In the genomic region with DNA sequence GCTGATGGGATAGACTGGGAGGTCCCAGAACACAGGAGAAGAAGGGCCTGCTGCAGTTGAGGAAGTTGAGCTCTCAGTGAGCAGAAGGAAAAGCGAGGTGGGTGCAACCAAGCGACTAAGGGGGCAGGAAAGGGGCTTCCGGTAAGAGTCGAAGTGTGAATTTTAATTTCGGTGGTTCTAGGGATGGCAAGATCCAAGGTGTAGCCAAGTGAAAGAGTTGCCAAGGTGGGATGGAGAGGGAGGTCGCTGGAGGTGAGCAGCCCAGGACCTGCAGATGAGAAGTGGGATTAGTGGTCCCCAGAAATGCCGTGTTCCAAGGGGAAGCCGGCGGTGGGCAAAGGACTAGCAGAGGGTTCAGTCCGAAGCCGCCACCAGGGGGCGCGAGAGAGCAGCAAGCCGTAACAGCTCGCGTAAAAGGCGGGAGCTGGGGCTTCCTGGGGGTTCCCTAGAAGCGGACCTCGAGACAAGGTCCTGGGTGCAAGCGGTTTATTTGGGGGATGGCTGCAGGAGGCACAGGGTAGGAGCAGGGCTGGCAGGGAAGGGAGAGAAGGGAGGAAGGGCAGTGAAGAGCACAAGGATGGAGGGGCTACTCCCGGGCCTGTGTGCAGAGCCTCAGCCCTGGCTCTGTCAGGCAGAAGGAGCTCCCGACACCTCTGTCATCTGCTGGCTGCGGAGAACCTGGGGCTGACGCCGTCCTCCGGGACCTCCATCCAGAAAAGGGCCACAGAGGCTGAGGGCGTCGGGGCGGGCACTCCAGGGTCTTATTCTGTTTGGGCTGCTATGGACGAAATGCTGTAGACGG, we compare ENCODE assay signal across 1 cellular context.
TF ChIP-seq lines count a peak whose summit lies in the region.

No MANE protein-coding gene starts in this region.

TF ChIP-seq in A549, 52 proteins besides CTCF, POLR2A, EP300 and RAD21 (continued from another document):
- TF ChIP-seq, protein P1, sequence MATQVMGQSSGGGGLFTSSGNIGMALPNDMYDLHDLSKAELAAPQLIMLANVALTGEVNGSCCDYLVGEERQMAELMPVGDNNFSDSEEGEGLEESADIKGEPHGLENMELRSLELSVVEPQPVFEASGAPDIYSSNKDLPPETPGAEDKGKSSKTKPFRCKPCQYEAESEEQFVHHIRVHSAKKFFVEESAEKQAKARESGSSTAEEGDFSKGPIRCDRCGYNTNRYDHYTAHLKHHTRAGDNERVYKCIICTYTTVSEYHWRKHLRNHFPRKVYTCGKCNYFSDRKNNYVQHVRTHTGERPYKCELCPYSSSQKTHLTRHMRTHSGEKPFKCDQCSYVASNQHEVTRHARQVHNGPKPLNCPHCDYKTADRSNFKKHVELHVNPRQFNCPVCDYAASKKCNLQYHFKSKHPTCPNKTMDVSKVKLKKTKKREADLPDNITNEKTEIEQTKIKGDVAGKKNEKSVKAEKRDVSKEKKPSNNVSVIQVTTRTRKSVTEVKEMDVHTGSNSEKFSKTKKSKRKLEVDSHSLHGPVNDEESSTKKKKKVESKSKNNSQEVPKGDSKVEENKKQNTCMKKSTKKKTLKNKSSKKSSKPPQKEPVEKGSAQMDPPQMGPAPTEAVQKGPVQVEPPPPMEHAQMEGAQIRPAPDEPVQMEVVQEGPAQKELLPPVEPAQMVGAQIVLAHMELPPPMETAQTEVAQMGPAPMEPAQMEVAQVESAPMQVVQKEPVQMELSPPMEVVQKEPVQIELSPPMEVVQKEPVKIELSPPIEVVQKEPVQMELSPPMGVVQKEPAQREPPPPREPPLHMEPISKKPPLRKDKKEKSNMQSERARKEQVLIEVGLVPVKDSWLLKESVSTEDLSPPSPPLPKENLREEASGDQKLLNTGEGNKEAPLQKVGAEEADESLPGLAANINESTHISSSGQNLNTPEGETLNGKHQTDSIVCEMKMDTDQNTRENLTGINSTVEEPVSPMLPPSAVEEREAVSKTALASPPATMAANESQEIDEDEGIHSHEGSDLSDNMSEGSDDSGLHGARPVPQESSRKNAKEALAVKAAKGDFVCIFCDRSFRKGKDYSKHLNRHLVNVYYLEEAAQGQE (IDR thresholded peaks at IDR 0.05): no peak
